Comparison of ENCODE assay signal across 8 cellular contexts in genomic region chr6:135497412-135498177, GRCh38. TPM values are rescaled to one million over a fixed set of nuclear protein-coding genes. Genes with fewer than 3 reads are reported as not detected.
A peak's percentile ranks its signal among the peaks of the same experiment; 100 is the strongest.
DNase-seq lines count a peak whose midpoint lies in the region; ATAC-seq and TF ChIP-seq lines count a peak whose summit lies in the region.

AHI1 (minus strand) TSS chr6:135497740; CDS start chr6:135492237, 5,503 bp downstream.

- H3K36me3 Mint-ChIP-seq in Calu3 (ENCODE audit: insufficient read depth, unreplicated experiment), result peaks cover 4% of the 10 kb centered on the region
- peaks cover 7% of the 10 kb centered on the region for H3K36me3 Mint-ChIP-seq in endodermal cell (ENCODE audit: low read depth)

- WGBS in endodermal cell (ENCODE audit: insufficient coverage in 1 of 2, insufficient read length in 1 of 2), 2 experiments, result 0% methylated on average over 45 to 85 of the region's 85 CpGs
- WGBS in mesodermal cell (ENCODE audit: insufficient coverage in 2 of 2), 2 experiments, result 0 to 1% methylated on average over 60 to 68 of the region's 85 CpGs

- ATAC-seq in GM21360 (IDR thresholded peaks at IDR 0.05; ENCODE audit: unreplicated experiment), result peak; percentile 92

- H3K27ac ChIP-seq in endodermal cell (ENCODE audit: low read depth, low read length) (peak within 1 kb of the TSS; percentile 88), mesodermal cell (ENCODE audit: low read depth, low read length, severe bottlenecking) (peak within 1 kb of the TSS; percentile 97)

- H3K9me3 Mint-ChIP-seq in Calu3 (ENCODE audit: low read depth, unreplicated experiment) (no peaks in the 10 kb centered on the region), endodermal cell (no peaks in the 10 kb centered on the region)

- H3K36me3 ChIP-seq in endodermal cell (ENCODE audit: control insufficient read depth, insufficient read depth, low read length) (no peaks in the 10 kb centered on the region), mesodermal cell (ENCODE audit: control insufficient read depth, insufficient read depth, low read length) (no peaks in the 10 kb centered on the region)

- TF ChIP-seq CTCF in Calu3 (IDR thresholded peaks at IDR 0.05; ENCODE audit: unreplicated experiment) (no peak), endodermal cell (conservative IDR thresholded peaks at IDR 0.05) (peak; percentile 24)

- H3K9me3 ChIP-seq in endodermal cell (ENCODE audit: control insufficient read depth, low read length) (no peaks in the 10 kb centered on the region), mesodermal cell (ENCODE audit: control insufficient read depth, low read length) (no peaks in the 10 kb centered on the region)

- H3K4me1 ChIP-seq in endodermal cell (ENCODE audit: control insufficient read depth, insufficient read depth, low read length), result no peaks in the 10 kb centered on the region
- H3K4me1 ChIP-seq in mesodermal cell (ENCODE audit: control insufficient read depth, insufficient read depth, low read length, poor library complexity, severe bottlenecking), result peaks cover 5% of the 10 kb centered on the region

- CTCF ChIA-PET in Calu3 (lab: Charles Lee), result interaction anchor here (1.2 kb wide), 1 partner anchor 38 kb away, joined by 3 read pairs; no protein-coding TSS in a partner anchor

- no peaks in the 10 kb centered on the region for H3K27me3 ChIP-seq in endodermal cell (ENCODE audit: control insufficient read depth, insufficient read depth, low read length, poor library complexity, severe bottlenecking)

- H3K27ac Mint-ChIP-seq in Calu3 (ENCODE audit: unreplicated experiment) (no peak within 1 kb of the TSS), endodermal cell (peak within 1 kb of the TSS; percentile 90)

- H3K4me3 Mint-ChIP-seq in Calu3 (ENCODE audit: low read depth, unreplicated experiment) (no peak within 1 kb of the TSS), endodermal cell (no peak within 1 kb of the TSS)

- peak within 1 kb of the TSS; percentile 87 for H3K9ac ChIP-seq in endodermal cell (ENCODE audit: extremely low read depth, low read length, poor library complexity, severe bottlenecking)

- H3K27me3 Mint-ChIP-seq in Calu3 (ENCODE audit: unreplicated experiment), result no peaks in the 10 kb centered on the region
- no peaks in the 10 kb centered on the region for H3K27me3 Mint-ChIP-seq in endodermal cell (ENCODE audit: insufficient read depth)

- intact Hi-C loops in Calu3 (cut with micrococcal nuclease; ENCODE audit: unreplicated experiment), result no loop called here

- H3K4me1 Mint-ChIP-seq in Calu3 (ENCODE audit: low read depth, unreplicated experiment), result no peaks in the 10 kb centered on the region
- H3K4me1 Mint-ChIP-seq in endodermal cell, result peaks cover 12% of the 10 kb centered on the region

- H3K4me3 ChIP-seq in endodermal cell (ENCODE audit: low read length), result peak within 1 kb of the TSS; percentile 86
- peak within 1 kb of the TSS; percentile 73 for H3K4me3 ChIP-seq in mesodermal cell (ENCODE audit: extremely low read depth, insufficient read depth, low read length, poor library complexity, severe bottlenecking)

- DNase-seq in Calu3 (peak; percentile 84), HS-5 (ENCODE audit: low read depth) (peak; percentile 74), NOMO-1 treated with DMSO at 0.1 percent for 48 hours (lab: John Stamatoyannopoulos, UW; ENCODE audit: unreplicated experiment) (peak; percentile 80), endodermal cell (peak; percentile 96)
- peak; percentile 81 to 91 (median 82) for DNase-seq in activated CD8-positive, alpha-beta memory T cell treated with anti-CD3 and anti-CD28 coated beads for 48 hours (ENCODE audit: low read depth in 2 of 3, low spot score in 2 of 3)
- peak; percentile 77 to 86 for DNase-seq in stimulated activated CD8-positive, alpha-beta memory T cell treated with anti-CD3 and anti-CD28 coated beads, Interleukin-15, amount 100 ng/mL, for 4 hours (ENCODE audit: low read depth in 2 of 2)

- BruUV-seq in Calu3 (replicated peaks; lab: Mats Ljungman, UMichigan), result no TSS peak

RNA-seq across cellular contexts. Expression of gene AHI1, which starts in this region (rescaled TPM):
- total RNA-seq in Calu3 (2022) (18.0 and 19.8 TPM in 2 replicates), endodermal cell (10 to 100 TPM; 24.9 to 34.9 TPM)
- 20.2 TPM for polyA plus RNA-seq in endodermal cell (2013, experiment 1 of 2)
- polyA plus RNA-seq in endodermal cell (2013, experiment 2 of 2), result 20.0 TPM
- polyA plus RNA-seq in mesodermal cell (2013, experiment 1 of 2), result 11.3 TPM
- 11.3 TPM for polyA plus RNA-seq in mesodermal cell (2013, experiment 2 of 2)

Comparison
In these comparisons a context has a peak if more than half of its experiments do, and no peak if none do; other contexts are left out.
1. Peak in every context shown above with its lines: DNase-seq, ATAC-seq, H3K4me3 ChIP-seq and H3K27ac ChIP-seq.